ENCODE assay signal across 8 cellular contexts in the genomic region with DNA sequence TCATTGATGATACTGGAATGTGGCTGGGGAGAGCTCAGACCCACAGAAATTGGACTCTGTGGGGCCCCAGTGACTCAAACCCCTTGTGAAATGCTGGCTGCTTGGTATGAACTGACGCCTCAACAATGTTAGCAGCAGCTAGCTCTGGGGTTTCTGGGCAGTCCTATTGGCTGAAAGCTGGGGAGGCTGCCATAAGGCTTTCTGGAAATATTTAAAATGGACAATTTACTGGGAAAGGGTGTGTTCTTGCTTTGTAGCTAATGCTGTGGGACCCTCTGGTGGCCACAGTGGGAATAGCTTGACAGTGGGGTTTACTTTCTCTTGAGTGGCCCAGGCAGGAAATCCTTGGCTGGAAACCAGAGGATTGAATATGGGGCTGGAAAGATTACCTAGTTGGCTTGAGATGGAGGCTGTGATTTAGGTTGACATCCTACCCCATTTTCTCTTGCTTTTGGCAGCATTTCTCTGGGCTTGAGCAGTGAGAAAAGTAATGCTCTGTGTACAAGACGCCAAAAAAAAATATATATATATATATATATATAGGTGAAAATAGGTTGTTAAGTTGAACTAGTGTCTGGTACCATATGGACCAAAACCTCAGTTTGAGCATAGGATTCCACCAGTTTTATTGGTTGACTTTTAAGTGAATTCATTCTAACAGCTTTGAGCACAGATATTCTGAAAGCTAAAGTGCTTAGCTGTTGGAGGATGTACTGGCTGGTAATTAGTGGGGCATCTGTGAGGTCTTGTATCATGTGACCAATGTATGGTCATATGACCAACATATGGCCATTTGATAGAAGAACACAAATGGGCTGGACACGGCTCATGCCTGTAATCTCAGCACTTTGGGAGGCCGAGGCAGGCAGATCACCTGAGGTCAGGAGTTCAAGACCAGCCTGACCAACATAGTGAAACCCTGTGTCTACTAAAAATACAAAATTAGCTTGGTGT. TPM values are rescaled to one million over a fixed set of nuclear protein-coding genes. Genes with fewer than 3 reads are reported as not detected.
DNase-seq lines count a peak whose midpoint lies in the region; ATAC-seq and TF ChIP-seq lines count a peak whose summit lies in the region.

No MANE protein-coding gene starts in this region.

- no peaks in the 10 kb centered on the region for H3K27me3 ChIP-seq in BLaER1 treated with 17β-estradiol and CSF1 and Interleukin-3, amounts not matched to agents 10 nM and 100 nM

- no peak for ATAC-seq in HG03175 (IDR thresholded peaks at IDR 0.05; ENCODE audit: unreplicated experiment)

- H3K4me3 ChIP-seq in BLaER1 treated with 17β-estradiol and CSF1 and Interleukin-3, amounts not matched to agents 10 nM and 100 nM, result no peak overlapping the region
- H3K4me3 ChIP-seq in mesodermal cell (ENCODE audit: extremely low read depth, insufficient read depth, low read length, poor library complexity, severe bottlenecking), result no peak overlapping the region

- CTCF ChIA-PET in HEK293T (lab: Yijun Ruan, JAX), result interaction anchor here (0.5 to 5.7 kb wide), 31 partner anchors 10 to 556 kb away, joined by 3 to 98 read pairs (median 3); a partner anchor contains a TSS

- DNase-seq in HEK293T (ENCODE audit: extremely low spot score) (peak; percentile 81), NCI-H748 treated with DMSO at 0.1 percent for 48 hours (lab: John Stamatoyannopoulos, UW) (peak; percentile 70)
- DNase-seq in activated CD4-positive, alpha-beta T cell treated with anti-CD3 and anti-CD28 coated beads, Interleukin-2, amount 50 U/mL, for 48 hours, result peak; percentile 83 to 85
- DNase-seq in effector CD8-positive, alpha-beta T cell (lab: John Stamatoyannopoulos, UW), result peak; percentile 73
- peak; percentile 41 for DNase-seq in stimulated activated CD8-positive, alpha-beta memory T cell treated with anti-CD3 and anti-CD28 coated beads, Interleukin-12 subunit alpha, Interleukin-12 subunit beta, amount 100 ng/mL, for 4 hours (ENCODE audit: low read depth)

- POLR2A ChIA-PET in HEK293T (lab: Yijun Ruan, JAX), result interaction anchor here (1.0 to 1.4 kb wide), 4 partner anchors 10 to 92 kb away, joined by 3 to 6 read pairs (median 4); a partner anchor contains a TSS

- peaks cover 0 to 39% (median 17%) of the 10 kb centered on the region in 10 experiments; a peak in 14 of 20 replicates for H3K4me1 ChIP-seq in BLaER1 treated with 17β-estradiol and CSF1 and Interleukin-3, amounts not matched to agents 10 nM and 100 nM
- H3K4me1 ChIP-seq in mesodermal cell (ENCODE audit: control insufficient read depth, insufficient read depth, low read length, poor library complexity, severe bottlenecking), result peaks cover 11% of the 10 kb centered on the region

- H3K9me3 ChIP-seq in BLaER1 treated with 17β-estradiol and CSF1 and Interleukin-3, amounts not matched to agents 10 nM and 100 nM (replicated peaks in 1 of 11), result no peaks in the 10 kb centered on the region
- peaks cover 6% of the 10 kb centered on the region for H3K9me3 ChIP-seq in mesodermal cell (ENCODE audit: control insufficient read depth, low read length)

- peak overlapping the region in 8 of 11 experiments; percentile 21 to 92 (median 82); a peak in 15 of 22 replicates for H3K4me2 ChIP-seq in BLaER1 treated with 17β-estradiol and CSF1 and Interleukin-3, amounts not matched to agents 10 nM and 100 nM

- peak overlapping the region in 6 of 11 experiments; percentile 43 to 86 (median 67); a peak in 12 of 22 replicates for H3K27ac ChIP-seq in BLaER1 treated with 17β-estradiol and CSF1 and Interleukin-3, amounts not matched to agents 10 nM and 100 nM
- H3K27ac ChIP-seq in mesodermal cell (ENCODE audit: low read depth, low read length, severe bottlenecking), result peak overlapping the region; percentile 43

- WGBS in mesodermal cell (ENCODE audit: insufficient coverage in 2 of 2), 2 experiments, result 65 to 67% methylated on average over 2 to 3 of the region's 4 CpGs

- no peaks in the 10 kb centered on the region for H3K36me3 ChIP-seq in BLaER1 treated with 17β-estradiol and CSF1 and Interleukin-3, amounts not matched to agents 10 nM and 100 nM
- H3K36me3 ChIP-seq in mesodermal cell (ENCODE audit: control insufficient read depth, insufficient read depth, low read length), result no peaks in the 10 kb centered on the region

- H3K9ac ChIP-seq in BLaER1 treated with 17β-estradiol and CSF1 and Interleukin-3, amounts not matched to agents 10 nM and 100 nM, result peak overlapping the region in 5 of 11 experiments; percentile 28 to 73 (median 55); a peak in 9 of 22 replicates

- H4K20me1 ChIP-seq in BLaER1 treated with 17β-estradiol and CSF1 and Interleukin-3, amounts not matched to agents 10 nM and 100 nM, result no peaks in the 10 kb centered on the region

TF ChIP-seq in HEK293T, 16 proteins besides CTCF, POLR2A, EP300 and RAD21:
- TF ChIP-seq ZNF384 (IDR thresholded peaks at IDR 0.05) (no peak), BHLHE40 (IDR thresholded peaks at IDR 0.05; ENCODE audit: borderline replicate concordance) (no peak), SP1 (IDR thresholded peaks at IDR 0.05) (no peak), LEF1 (IDR thresholded peaks at IDR 0.05; ENCODE audit: borderline replicate concordance) (no peak), FOXK2 (IDR thresholded peaks at IDR 0.05) (no peak), TARDBP (IDR thresholded peaks at IDR 0.05) (no peak), FOXM1 (IDR thresholded peaks at IDR 0.05; ENCODE audit: borderline replicate concordance) (no peak), FOXA1 (IDR thresholded peaks at IDR 0.05) (no peak), CTBP1 (IDR thresholded peaks at IDR 0.05; ENCODE audit: borderline replicate concordance) (no peak), NFRKB (IDR thresholded peaks at IDR 0.05) (no peak), L3MBTL2 (conservative IDR thresholded peaks at IDR 0.05) (no peak)

RNA-seq across cellular contexts. Expression of a gene that starts 8.2 kb away (rescaled TPM):
- 786 TPM for polyA plus RNA-seq in mesodermal cell (2013, experiment 1 of 2)
- polyA plus RNA-seq in mesodermal cell (2013, experiment 2 of 2), result 897 TPM

RNA-seq across cellular contexts. Expression of a gene that starts 34.9 kb away (rescaled TPM):
- 1,948 TPM for polyA plus RNA-seq in mesodermal cell (2013, experiment 1 of 2)
- 1,730 TPM for polyA plus RNA-seq in mesodermal cell (2013, experiment 2 of 2)
